In the genomic region with DNA sequence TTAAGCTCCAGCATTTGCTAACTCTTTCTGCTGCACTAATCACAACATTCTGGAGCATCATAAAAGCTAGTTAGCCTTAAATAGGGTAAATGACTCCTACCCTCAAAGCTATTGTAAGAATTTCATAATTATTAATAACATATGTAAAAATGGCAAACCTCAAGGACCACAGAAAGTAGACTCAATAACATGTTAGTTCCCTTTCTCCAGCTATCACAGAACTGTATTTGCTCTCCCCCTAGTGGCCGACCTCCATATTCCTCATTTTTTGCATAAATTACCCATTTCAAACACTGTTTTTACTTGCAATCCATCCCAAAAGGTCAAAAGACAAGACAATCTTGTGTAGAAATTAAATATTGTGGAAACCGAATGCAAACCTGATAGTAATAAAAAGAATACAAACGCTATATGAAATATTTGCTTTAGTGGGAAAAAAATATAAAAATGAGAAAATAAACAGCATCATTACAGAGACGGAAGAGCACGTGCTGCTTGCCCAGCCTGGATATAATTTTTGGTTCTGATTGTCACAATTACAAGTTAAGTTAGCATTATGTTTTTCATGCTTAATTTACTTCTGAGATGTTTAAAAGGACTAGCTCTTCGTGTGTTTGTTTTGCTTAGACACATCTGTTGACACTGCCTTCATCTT, we compare ENCODE assay signal across 2 cellular contexts.
TF ChIP-seq lines count a peak whose summit lies in the region.

No MANE protein-coding gene starts in this region.

TF ChIP-seq in Ishikawa, 13 proteins besides CTCF, POLR2A, EP300 and RAD21:
- TF ChIP-seq CEBPB (IDR thresholded peaks at IDR 0.05) (no peak), ZBTB7A (IDR thresholded peaks at IDR 0.05; ENCODE audit: low read depth) (no peak), TEAD4 (IDR thresholded peaks at IDR 0.05) (no peak), FOXM1 (IDR thresholded peaks at IDR 0.05; ENCODE audit: borderline replicate concordance, low read depth) (no peak), TCF12 (IDR thresholded peaks at IDR 0.05; ENCODE audit: low read depth) (no peak), CREB1 (IDR thresholded peaks at IDR 0.05; ENCODE audit: low read depth) (no peak), EGR1 (IDR thresholded peaks at IDR 0.05) (no peak), TAF1 (IDR thresholded peaks at IDR 0.05; ENCODE audit: low read depth) (no peak), YY1 (IDR thresholded peaks at IDR 0.05; ENCODE audit: low read depth) (no peak), NFIC (IDR thresholded peaks at IDR 0.05) (no peak)
- TF ChIP-seq, protein P1, sequence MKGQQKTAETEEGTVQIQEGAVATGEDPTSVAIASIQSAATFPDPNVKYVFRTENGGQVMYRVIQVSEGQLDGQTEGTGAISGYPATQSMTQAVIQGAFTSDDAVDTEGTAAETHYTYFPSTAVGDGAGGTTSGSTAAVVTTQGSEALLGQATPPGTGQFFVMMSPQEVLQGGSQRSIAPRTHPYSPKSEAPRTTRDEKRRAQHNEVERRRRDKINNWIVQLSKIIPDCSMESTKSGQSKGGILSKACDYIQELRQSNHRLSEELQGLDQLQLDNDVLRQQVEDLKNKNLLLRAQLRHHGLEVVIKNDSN (IDR thresholded peaks at IDR 0.05) = no peak
- TF ChIP-seq, protein P2, sequence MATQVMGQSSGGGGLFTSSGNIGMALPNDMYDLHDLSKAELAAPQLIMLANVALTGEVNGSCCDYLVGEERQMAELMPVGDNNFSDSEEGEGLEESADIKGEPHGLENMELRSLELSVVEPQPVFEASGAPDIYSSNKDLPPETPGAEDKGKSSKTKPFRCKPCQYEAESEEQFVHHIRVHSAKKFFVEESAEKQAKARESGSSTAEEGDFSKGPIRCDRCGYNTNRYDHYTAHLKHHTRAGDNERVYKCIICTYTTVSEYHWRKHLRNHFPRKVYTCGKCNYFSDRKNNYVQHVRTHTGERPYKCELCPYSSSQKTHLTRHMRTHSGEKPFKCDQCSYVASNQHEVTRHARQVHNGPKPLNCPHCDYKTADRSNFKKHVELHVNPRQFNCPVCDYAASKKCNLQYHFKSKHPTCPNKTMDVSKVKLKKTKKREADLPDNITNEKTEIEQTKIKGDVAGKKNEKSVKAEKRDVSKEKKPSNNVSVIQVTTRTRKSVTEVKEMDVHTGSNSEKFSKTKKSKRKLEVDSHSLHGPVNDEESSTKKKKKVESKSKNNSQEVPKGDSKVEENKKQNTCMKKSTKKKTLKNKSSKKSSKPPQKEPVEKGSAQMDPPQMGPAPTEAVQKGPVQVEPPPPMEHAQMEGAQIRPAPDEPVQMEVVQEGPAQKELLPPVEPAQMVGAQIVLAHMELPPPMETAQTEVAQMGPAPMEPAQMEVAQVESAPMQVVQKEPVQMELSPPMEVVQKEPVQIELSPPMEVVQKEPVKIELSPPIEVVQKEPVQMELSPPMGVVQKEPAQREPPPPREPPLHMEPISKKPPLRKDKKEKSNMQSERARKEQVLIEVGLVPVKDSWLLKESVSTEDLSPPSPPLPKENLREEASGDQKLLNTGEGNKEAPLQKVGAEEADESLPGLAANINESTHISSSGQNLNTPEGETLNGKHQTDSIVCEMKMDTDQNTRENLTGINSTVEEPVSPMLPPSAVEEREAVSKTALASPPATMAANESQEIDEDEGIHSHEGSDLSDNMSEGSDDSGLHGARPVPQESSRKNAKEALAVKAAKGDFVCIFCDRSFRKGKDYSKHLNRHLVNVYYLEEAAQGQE (IDR thresholded peaks at IDR 0.05; ENCODE audit: low read depth) = no peak
- TF ChIP-seq, protein P3, sequence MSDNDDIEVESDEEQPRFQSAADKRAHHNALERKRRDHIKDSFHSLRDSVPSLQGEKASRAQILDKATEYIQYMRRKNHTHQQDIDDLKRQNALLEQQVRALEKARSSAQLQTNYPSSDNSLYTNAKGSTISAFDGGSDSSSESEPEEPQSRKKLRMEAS (IDR thresholded peaks at IDR 0.05) = no peak

TF ChIP-seq in endothelial cell of umbilical vein, 7 proteins besides CTCF, POLR2A, EP300 and RAD21:
- TF ChIP-seq JUN (IDR thresholded peaks at IDR 0.05; ENCODE audit: borderline replicate concordance, insufficient read depth, insufficient read length, low read depth) (no peak), GATA2 (IDR thresholded peaks at IDR 0.05; ENCODE audit: insufficient read depth, insufficient read length, low read depth, low read length) (no peak), MYC (IDR thresholded peaks at IDR 0.05; ENCODE audit: low read depth, low read length) (no peak), EZH2 (IDR thresholded peaks at IDR 0.05; ENCODE audit: borderline replicate concordance, low read depth, low read length, severe bottlenecking) (no peak), FOS (IDR thresholded peaks at IDR 0.05; ENCODE audit: borderline replicate concordance, insufficient read depth, low read length) (no peak), POLR2AphosphoS5 (IDR thresholded peaks at IDR 0.05; ENCODE audit: insufficient read depth, low read depth, low read length) (no peak)
- TF ChIP-seq, protein P3 (IDR thresholded peaks at IDR 0.05; ENCODE audit: insufficient read depth, insufficient read length) = no peak
